ENCODE assay signal across 17 cellular contexts in the genomic region with DNA sequence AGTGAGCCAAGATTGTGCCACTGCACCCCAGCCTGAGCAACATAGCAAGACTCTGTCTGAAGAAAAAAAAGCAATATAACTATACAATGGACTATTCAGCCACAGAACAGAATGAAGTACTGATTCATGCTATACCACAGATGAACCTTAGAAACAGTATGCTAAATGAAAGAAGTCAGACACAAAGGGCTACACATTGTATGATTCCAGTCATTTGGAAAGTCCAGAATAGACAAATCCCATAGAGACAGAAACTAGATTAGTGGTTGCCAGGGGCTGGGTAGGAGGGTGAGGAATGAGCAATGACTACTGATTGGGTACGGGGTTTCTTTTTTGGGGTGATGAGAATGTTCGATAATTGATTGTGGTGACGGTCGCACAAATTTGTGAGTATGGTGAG. TPM values are rescaled to one million over a fixed set of nuclear protein-coding genes. Genes with fewer than 3 reads are reported as not detected.
DNase-seq lines count a peak whose midpoint lies in the region; ATAC-seq and TF ChIP-seq lines count a peak whose summit lies in the region.
"Had no signal": no experiment of that assay in that cellular context is flagged by ENCODE, and none has a peak within 500 bp of the region (broad histone marks: within the 10 kb centered on the region; RNA-seq: fewer than 3 reads in every experiment).

No MANE protein-coding gene starts in this region.

- H3K27ac ChIP-seq in substantia nigra (ENCODE audit: low read depth, low read length, poor library complexity, severe bottlenecking) (peak overlapping the region; percentile 60), sigmoid colon (no peak overlapping the region)
- H3K27ac ChIP-seq: cardiac muscle cell had no signal

- H3K27me3 ChIP-seq in sigmoid colon = no peaks in the 10 kb centered on the region
- H3K27me3 ChIP-seq: cardiac muscle cell had no signal

- no peaks in the 10 kb centered on the region for H3K9me3 ChIP-seq in sigmoid colon

- TF ChIP-seq EP300 in sigmoid colon (IDR thresholded peaks at IDR 0.05) = no peak

- WGBS in sigmoid colon, 2 donors = 93 to 97% methylated on average over 4 of the region's 4 CpGs

- intact Hi-C loops in sigmoid colon (cut with DNase I) = no loop called here

- H3K4me3 Mint-ChIP-seq in activated naive CD8-positive, alpha-beta T cell treated with anti-CD3 and anti-CD28 coated beads, Interleukin-2, amount 50 U/mL, for 24 hours = no peak overlapping the region
- H3K4me3 Mint-ChIP-seq in activated naive CD8-positive, alpha-beta T cell treated with anti-CD3 and anti-CD28 coated beads for 36 hours = no peak overlapping the region
- no peak overlapping the region for H3K4me3 Mint-ChIP-seq in activated T-cell treated with anti-CD3 and anti-CD28 coated beads, Interleukin-2, amount 50 U/mL, for 4 hours
- H3K4me3 Mint-ChIP-seq: CD8-positive, alpha-beta memory T cell; H9 had no signal

- H3K4me1 Mint-ChIP-seq in activated naive CD8-positive, alpha-beta T cell treated with anti-CD3 and anti-CD28 coated beads, Interleukin-2, amount 50 U/mL, for 24 hours = peaks cover 13% of the 10 kb centered on the region
- H3K4me1 Mint-ChIP-seq in activated naive CD8-positive, alpha-beta T cell treated with anti-CD3 and anti-CD28 coated beads for 36 hours = peaks cover 5% of the 10 kb centered on the region
- H3K4me1 Mint-ChIP-seq in activated T-cell treated with anti-CD3 and anti-CD28 coated beads, Interleukin-2, amount 50 U/mL, for 4 hours (ENCODE audit: low read depth) = peaks cover 12% of the 10 kb centered on the region
- H3K4me1 Mint-ChIP-seq: CD8-positive, alpha-beta memory T cell; H9 had no signal

- no peak overlapping the region for H3K4me3 ChIP-seq in sigmoid colon
- H3K4me3 ChIP-seq: cardiac muscle cell had no signal

- H3K27ac Mint-ChIP-seq in activated naive CD8-positive, alpha-beta T cell treated with anti-CD3 and anti-CD28 coated beads, Interleukin-2, amount 50 U/mL, for 24 hours = no peak overlapping the region
- no peak overlapping the region for H3K27ac Mint-ChIP-seq in activated naive CD8-positive, alpha-beta T cell treated with anti-CD3 and anti-CD28 coated beads for 36 hours
- H3K27ac Mint-ChIP-seq: H9 had no signal

- TF ChIP-seq CTCF in sigmoid colon (IDR thresholded peaks at IDR 0.05) = no peak

- peaks cover 57% of the 10 kb centered on the region for H3K36me3 Mint-ChIP-seq in activated naive CD8-positive, alpha-beta T cell treated with anti-CD3 and anti-CD28 coated beads, Interleukin-2, amount 50 U/mL, for 24 hours (ENCODE audit: low read depth)
- peaks cover 38% of the 10 kb centered on the region for H3K36me3 Mint-ChIP-seq in activated naive CD8-positive, alpha-beta T cell treated with anti-CD3 and anti-CD28 coated beads for 36 hours
- H3K36me3 Mint-ChIP-seq in activated T-cell treated with anti-CD3 and anti-CD28 coated beads, Interleukin-2, amount 50 U/mL, for 4 hours (ENCODE audit: insufficient read depth) = peaks cover 31% of the 10 kb centered on the region

- peaks cover 0 to 56% (median 2%) of the 10 kb centered on the region in 4 donors for H3K36me3 ChIP-seq in sigmoid colon

- peak; percentile 49 for ATAC-seq in activated naive CD8-positive, alpha-beta T cell treated with anti-CD3 and anti-CD28 coated beads, Interleukin-2, amount 50 U/mL, for 24 hours
- ATAC-seq in activated T-cell treated with anti-CD3 and anti-CD28 coated beads, Interleukin-2, amount 50 U/mL, for 4 hours = peak; percentile 89 to 92
- ATAC-seq: right cardiac atrium had no signal

- no peaks in the 10 kb centered on the region for H3K9me3 Mint-ChIP-seq in activated naive CD8-positive, alpha-beta T cell treated with anti-CD3 and anti-CD28 coated beads, Interleukin-2, amount 50 U/mL, for 24 hours
- H3K9me3 Mint-ChIP-seq in activated naive CD8-positive, alpha-beta T cell treated with anti-CD3 and anti-CD28 coated beads for 36 hours = peaks cover 1% of the 10 kb centered on the region
- H3K9me3 Mint-ChIP-seq in activated T-cell treated with anti-CD3 and anti-CD28 coated beads, Interleukin-2, amount 50 U/mL, for 4 hours = no peaks in the 10 kb centered on the region
- H3K9me3 Mint-ChIP-seq: CD8-positive, alpha-beta memory T cell; H9 had no signal

- H3K27me3 Mint-ChIP-seq in activated naive CD8-positive, alpha-beta T cell treated with anti-CD3 and anti-CD28 coated beads, Interleukin-2, amount 50 U/mL, for 24 hours = no peaks in the 10 kb centered on the region
- H3K27me3 Mint-ChIP-seq in activated naive CD8-positive, alpha-beta T cell treated with anti-CD3 and anti-CD28 coated beads for 36 hours = no peaks in the 10 kb centered on the region
- H3K27me3 Mint-ChIP-seq in activated T-cell treated with anti-CD3 and anti-CD28 coated beads, Interleukin-2, amount 50 U/mL, for 4 hours (ENCODE audit: low read depth) = no peaks in the 10 kb centered on the region
- H3K27me3 Mint-ChIP-seq: CD8-positive, alpha-beta memory T cell had no signal

- no peak for DNase-seq in activated naive CD8-positive, alpha-beta T cell treated with anti-CD3 and anti-CD28 coated beads, Interleukin-2, amount 50 U/mL, for 24 hours
- no peak for DNase-seq in activated naive CD8-positive, alpha-beta T cell treated with anti-CD3 and anti-CD28 coated beads for 36 hours
- DNase-seq in activated T-cell treated with anti-CD3 and anti-CD28 coated beads, Interleukin-2, amount 50 U/mL, for 4 hours = no peak
- DNase-seq in globus pallidus (ENCODE audit: low spot score) (peak; percentile 86), substantia nigra (lab: John Stamatoyannopoulos, UW) (peak in 3 of 49 donors; percentile 9 to 51 (median 11)), sigmoid colon (no peak), AG20443 (ENCODE audit: low spot score) (no peak)
- DNase-seq: amniotic stem cell; CD8-positive, alpha-beta memory T cell; DND-41; H9; NCI-H2171; NCI-H526; right cardiac atrium; stimulated activated naive CD4-positive, alpha-beta T cell; trophoblast cell had no signal

- H3K4me1 ChIP-seq in sigmoid colon = no peaks in the 10 kb centered on the region

- no peak for TF ChIP-seq POLR2A in sigmoid colon (IDR thresholded peaks at IDR 0.05)

RNA-seq across cellular contexts. Expression of a gene that starts 9.6 kb away (rescaled TPM):
- under 1 TPM; 0.58 to 0.60 TPM for total RNA-seq in activated naive CD8-positive, alpha-beta T cell treated with anti-CD3 and anti-CD28 coated beads for 36 hours
- total RNA-seq in activated T-cell treated with anti-CD3 and anti-CD28 coated beads, Interleukin-2, amount 50 U/mL, for 4 hours = under 1 TPM; 0.28 to 0.43 (median 0.37) TPM
- total RNA-seq in sigmoid colon = 1 to 10 TPM in 3 of 4 donors, under 1 TPM in 1; 0.66 to 1.8 (median 1.3) TPM
- polyA plus RNA-seq in sigmoid colon = under 1 TPM in 2 of 3 donors, not detected in 1; 0.46 to 0.66 TPM
- polyA plus RNA-seq: CD8-positive, alpha-beta memory T cell had no signal

RNA-seq across cellular contexts. Expression of a gene that starts 45.6 kb away (rescaled TPM):
- 100 to 1,000 TPM; 120 to 126 TPM for total RNA-seq in activated naive CD8-positive, alpha-beta T cell treated with anti-CD3 and anti-CD28 coated beads for 36 hours
- 100 to 1,000 TPM; 182 to 207 (median 183) TPM for total RNA-seq in activated T-cell treated with anti-CD3 and anti-CD28 coated beads, Interleukin-2, amount 50 U/mL, for 4 hours
- total RNA-seq in sigmoid colon = 10 to 100 TPM; 61.5 to 96.8 (median 91.4) TPM
- polyA plus RNA-seq in sigmoid colon = 10 to 100 TPM; 71.5 to 74.2 (median 72.7) TPM
